In genomic region chr1:109879881-109880525, GRCh38 we compare ENCODE assay signal across 19 cellular contexts. TPM values are rescaled to one million over a fixed set of nuclear protein-coding genes. Genes with fewer than 3 reads are reported as not detected.
DNase-seq lines count a peak whose midpoint lies in the region; FAIRE-seq and TF ChIP-seq lines count a peak whose summit lies in the region.
"Had no signal": no experiment of that assay in that cellular context is flagged by ENCODE, and none has a peak within 500 bp of the region (broad histone marks: within the 10 kb centered on the region; RNA-seq: fewer than 3 reads in every experiment).

No MANE protein-coding gene starts in this region.

- WGBS in H1 (ENCODE audit: extremely low coverage in 1 of 2, insufficient coverage in 1 of 2, insufficient read length in 1 of 2, insufficient replicate concordance in 2 of 2, low coverage in 1 of 2, low lambda C conversion rate in 2 of 2, missing lambda C conversion rate in 1 of 2), 2 experiments = 88% methylated on average over 10 of the region's 10 CpGs; no CpG with 5 or more reads in 1 of the 2 experiments
- no CpG with 5 or more reads among the region's 10 CpGs for WGBS in trophoblast cell (ENCODE audit: extremely low coverage, insufficient coverage, insufficient read length)

- H4K20me1 ChIP-seq in H1 (replicated peaks in 1 of 2; ENCODE audit: control insufficient read depth in 1 of 2, insufficient read depth in 2 of 2, low read length in 2 of 2) = no peaks in the 10 kb centered on the region

- no peaks in the 10 kb centered on the region for H3K9me3 Mint-ChIP-seq in MCF 10A (ENCODE audit: unreplicated experiment)
- H3K9me3 Mint-ChIP-seq: H9 had no signal

- peaks cover 23% of the 10 kb centered on the region for H3K4me1 Mint-ChIP-seq in MCF 10A (ENCODE audit: insufficient read depth, unreplicated experiment)

- H4K8ac ChIP-seq in H1 (ENCODE audit: extremely low read depth, insufficient read depth, low read length) = no peak overlapping the region; the same call in 1 of the 2 replicates
- no peak overlapping the region for H4K8ac ChIP-seq in trophoblast cell (ENCODE audit: low read depth, low read length)

- 0 out of 2 replicates have a peak overlapping the region, but pooled peaks have one; percentile 35 for H2BK5ac ChIP-seq in H1 (ENCODE audit: low read depth, low read length)
- no peak overlapping the region for H2BK5ac ChIP-seq in trophoblast cell (ENCODE audit: low read depth, low read length, poor library complexity)

- H3K4me1 ChIP-seq in breast epithelium = peaks cover 0 to 13% of the 10 kb centered on the region in 2 donors
- H3K4me1 ChIP-seq in H1 (replicated peaks in 1 of 4; ENCODE audit: control insufficient read depth in 3 of 4, insufficient read depth in 4 of 4, low read length in 3 of 4) = peaks cover 6 to 23% (median 8%) of the 10 kb centered on the region in 4 experiments
- peaks cover 30 to 36% of the 10 kb centered on the region in 2 experiments for H3K4me1 ChIP-seq in trophoblast cell (ENCODE audit: control insufficient read depth in 1 of 2, insufficient read depth in 2 of 2, low read length in 2 of 2)
- peaks cover 8 to 10% of the 10 kb centered on the region in 2 donors for H3K4me1 ChIP-seq in uterus
- H3K4me1 ChIP-seq in SJCRH30 = 0 out of 2 replicates have a peak, but pooled peaks cover 2% of the 10 kb centered on the region

- H4K12ac ChIP-seq in trophoblast cell (ENCODE audit: low read depth, low read length) = no peak overlapping the region

- H2AK5ac ChIP-seq in H1 (ENCODE audit: low read depth, low read length) = no peak overlapping the region; the same call in 1 of the 2 replicates
- peak overlapping the region; percentile 32 for H2AK5ac ChIP-seq in trophoblast cell (ENCODE audit: low read length)

- H3K4me3 ChIP-seq in breast epithelium (no peak overlapping the region), H1 (ENCODE audit: extremely low read depth in 1 of 4, insufficient read depth in 2 of 4, low read depth in 3 of 4, low read length in 4 of 4) (no peak overlapping the region), trophoblast cell (ENCODE audit: low read depth, low read length) (no peak overlapping the region), uterus (no peak overlapping the region), SJCRH30 (no peak overlapping the region)
- H3K4me3 ChIP-seq: A549 had no signal

- no peak overlapping the region for H4K5ac ChIP-seq in H1 (ENCODE audit: insufficient read length, low read depth, low read length)

- no peaks in the 10 kb centered on the region for H3K27me3 Mint-ChIP-seq in MCF 10A (ENCODE audit: insufficient read depth, unreplicated experiment)

- POLR2A ChIA-PET in MCF 10A (lab: Yijun Ruan, JAX) = no interaction called here
- POLR2A ChIA-PET in H1 (lab: Charles Lee; ENCODE audit: partially characterized antibody) = no interaction called here

- H3K79me1 ChIP-seq in H1 (ENCODE audit: low read depth, low read length) = no peaks in the 10 kb centered on the region
- H3K79me1 ChIP-seq in trophoblast cell (ENCODE audit: low read length) = peaks cover 18% of the 10 kb centered on the region

- H3K23me2 ChIP-seq in H1 (ENCODE audit: low read depth, low read length) = no peaks in the 10 kb centered on the region

- TF ChIP-seq EP300 in H1 (IDR thresholded peaks at IDR 0.05; ENCODE audit: borderline replicate concordance in 1 of 2, low read depth in 2 of 2, low read length in 2 of 2) = no peak

- H3K4me2 ChIP-seq in H1 (ENCODE audit: insufficient read depth in 1 of 2, low read depth in 2 of 2, low read length in 2 of 2) (no peak overlapping the region), trophoblast cell (ENCODE audit: low read length) (no peak overlapping the region)
- H3K4me2 ChIP-seq: A549 had no signal

- H2AFZ ChIP-seq in H1 (ENCODE audit: low read length) (no peak overlapping the region), trophoblast cell (ENCODE audit: insufficient read depth, low read length, poor library complexity) (no peak overlapping the region)

- DNase-seq in MCF 10A (ENCODE audit: unreplicated experiment) (no peak), breast epithelium (ENCODE audit: low spot score in 2 of 2) (no peak), H1 (ENCODE audit: low read depth in 1 of 2, low spot score in 2 of 2) (no peak), trophoblast cell (no peak), uterus (no peak), superior temporal gyrus (ENCODE audit: extremely low spot score) (no peak), SKM-1 treated with dmso at 0.1 percent for 144 hours (lab: John Stamatoyannopoulos, UW; ENCODE audit: unreplicated experiment) (no peak), SJCRH30 (no peak)
- DNase-seq: COR-L47, DMS153, H9, Kasumi-1, NCI-H2029 treated with DMSO at 0.1 percent for 48 hours, NCI-H510A, NCI-H82 had no signal

- BruUV-seq in MCF 10A (replicated peaks; lab: Mats Ljungman, UMichigan) = no TSS peak

- H3K79me2 ChIP-seq in H1 (ENCODE audit: control insufficient read depth in 1 of 2, insufficient read depth in 2 of 2, low read length in 2 of 2) (no peaks in the 10 kb centered on the region), trophoblast cell (ENCODE audit: control insufficient read depth, insufficient read depth, low read length, poor library complexity) (peaks cover 3% of the 10 kb centered on the region)

- no peak for TF ChIP-seq POLR2A in breast epithelium (IDR thresholded peaks at IDR 0.05)
- TF ChIP-seq POLR2A in H1 (IDR thresholded peaks at IDR 0.05; ENCODE audit: control extremely low read depth in 1 of 2, low read depth in 2 of 2, low read length in 2 of 2) = no peak
- no peak for TF ChIP-seq POLR2A in uterus (IDR thresholded peaks at IDR 0.05)

- H2BK120ac ChIP-seq in H1 (replicated peaks; ENCODE audit: low read depth, low read length) (no peak overlapping the region), trophoblast cell (ENCODE audit: insufficient read depth, low read length, poor library complexity) (no peak overlapping the region)

- H3K23ac ChIP-seq in H1 (ENCODE audit: insufficient read length) (no peak overlapping the region), trophoblast cell (ENCODE audit: low read length) (no peak overlapping the region)

- intact Hi-C loops in MCF 10A (cut with micrococcal nuclease) (loop anchor here (10.0 kb wide), 1 partner anchor 105 kb away; the partner anchor contains the start of gene AHCYL1), breast epithelium (cut with DNase I; ENCODE audit: low total_unique reads) (loop anchor here (5.0 kb wide), 1 partner anchor 32 kb away; the partner anchor contains the start of gene CSF1), uterus (cut with DNase I; ENCODE audit: low total_unique reads) (no loop called here)

- H3K18ac ChIP-seq in H1 (ENCODE audit: extremely low read depth, low read length) (0 out of 2 replicates have a peak overlapping the region, but pooled peaks have one; percentile 55), trophoblast cell (ENCODE audit: low read length) (no peak overlapping the region)

- H3K4ac ChIP-seq in H1 (replicated peaks; ENCODE audit: insufficient read length, low read depth, low read length) (no peak overlapping the region), trophoblast cell (ENCODE audit: low read depth, low read length) (no peak overlapping the region)

- H3K27ac Mint-ChIP-seq in MCF 10A (ENCODE audit: low read depth, unreplicated experiment) = peak overlapping the region; percentile 6

- no peak overlapping the region for H3K4me3 Mint-ChIP-seq in MCF 10A (ENCODE audit: unreplicated experiment)
- H3K4me3 Mint-ChIP-seq: H9 had no signal

- CTCF ChIA-PET in MCF 10A (lab: Yijun Ruan, JAX) = interaction anchor here (0.6 to 1.4 kb wide), 4 partner anchors 103 to 240 kb away, joined by 3 to 4 read pairs (median 3); no protein-coding TSS in a partner anchor
- CTCF ChIA-PET in H1 (lab: Charles Lee; ENCODE audit: partially characterized antibody) = interaction anchor here (0.7 to 1.7 kb wide), 9 partner anchors 27 to 240 kb away, joined by 3 to 6 read pairs (median 3); partner anchors contain the start of gene AHCYL1

- H2BK12ac ChIP-seq in H1 (ENCODE audit: low read depth, low read length) = no peak overlapping the region
- H2BK12ac ChIP-seq in trophoblast cell (ENCODE audit: low read length) = peak overlapping the region; percentile 78

- H4K91ac ChIP-seq in H1 (replicated peaks; ENCODE audit: insufficient read length, low read length) (peak overlapping the region; percentile 20), trophoblast cell (ENCODE audit: low read depth, low read length) (peak overlapping the region; percentile 67)

- no peak overlapping the region for H2BK20ac ChIP-seq in H1 (ENCODE audit: low read length)

- H3K56ac ChIP-seq in H1 (replicated peaks; ENCODE audit: insufficient read length, low read depth, low read length) = no peak overlapping the region

- H3K14ac ChIP-seq in H1 (ENCODE audit: insufficient read length) (no peak overlapping the region), trophoblast cell (ENCODE audit: low read length) (peak overlapping the region; percentile 24)

- TF ChIP-seq RAD21 in H1 (IDR thresholded peaks at IDR 0.05 in 1 of 2, conservative IDR thresholded peaks at IDR 0.05 in 1 of 2; ENCODE audit: low read depth in 2 of 2, low read length in 2 of 2) = no peak

- FAIRE-seq in H1 (lab: Jason Lieb, UNC) = no peak
- FAIRE-seq: A549, HepG2, RCC 7860 had no signal

- no peak overlapping the region; a peak in 1 of 7 replicates for H3K9ac ChIP-seq in H1 (replicated peaks in 1 of 4; ENCODE audit: extremely low read depth in 1 of 4, low read depth in 3 of 4, low read length in 3 of 4)
- no peak overlapping the region for H3K9ac ChIP-seq in trophoblast cell (ENCODE audit: low read length)

- H3K27ac ChIP-seq in breast epithelium (no peak overlapping the region), H1 (ENCODE audit: low read depth, low read length) (no peak overlapping the region), trophoblast cell (ENCODE audit: low read depth, low read length) (no peak overlapping the region), uterus (peak overlapping the region; percentile 6 to 90), SJCRH30 (no peak overlapping the region)
- H3K27ac ChIP-seq: C4-2B had no signal

- H3K36me3 Mint-ChIP-seq in MCF 10A (ENCODE audit: insufficient read depth, unreplicated experiment) = no peaks in the 10 kb centered on the region

- H3K36me3 ChIP-seq in breast epithelium (no peaks in the 10 kb centered on the region), H1 (ENCODE audit: control insufficient read depth in 2 of 4, insufficient read depth in 4 of 4, low read length in 3 of 4) (no peaks in the 10 kb centered on the region), trophoblast cell (ENCODE audit: control insufficient read depth in 1 of 2, insufficient read depth in 2 of 2, low read length in 2 of 2) (no peaks in the 10 kb centered on the region), uterus (no peaks in the 10 kb centered on the region), SJCRH30 (no peaks in the 10 kb centered on the region)

- H2BK15ac ChIP-seq in H1 (ENCODE audit: low read length) = no peak overlapping the region; the same call in 1 of the 2 replicates

- TF ChIP-seq CTCF in MCF 10A (IDR thresholded peaks at IDR 0.05; ENCODE audit: unreplicated experiment) (no peak), breast epithelium (IDR thresholded peaks at IDR 0.05) (no peak), H1 (IDR thresholded peaks at IDR 0.05; ENCODE audit: control extremely low read depth in 1 of 3, insufficient read depth in 1 of 3, low read depth in 1 of 3, low read length in 3 of 3) (no peak), uterus (IDR thresholded peaks at IDR 0.05) (no peak)

- H3K9me3 ChIP-seq in breast epithelium = no peaks in the 10 kb centered on the region
- H3K9me3 ChIP-seq in H1 (ENCODE audit: insufficient read depth in 2 of 2, low read depth in 1 of 2, low read length in 1 of 2) = no peaks in the 10 kb centered on the region
- no peaks in the 10 kb centered on the region for H3K9me3 ChIP-seq in trophoblast cell (ENCODE audit: insufficient read depth, low read depth, low read length)
- H3K9me3 ChIP-seq in uterus = no peaks in the 10 kb centered on the region
- H3K9me3 ChIP-seq in SJCRH30 (replicated peaks) = no peaks in the 10 kb centered on the region
- H3K9me3 ChIP-seq: A549 had no signal

- H3K27me3 ChIP-seq in breast epithelium = no peaks in the 10 kb centered on the region
- H3K27me3 ChIP-seq in H1 (replicated peaks in 1 of 4; ENCODE audit: control insufficient read depth in 3 of 4, extremely low read depth in 1 of 4, insufficient read depth in 3 of 4, low read length in 3 of 4) = no peaks in the 10 kb centered on the region; a peak in 1 of 7 replicates
- no peaks in the 10 kb centered on the region for H3K27me3 ChIP-seq in trophoblast cell (ENCODE audit: insufficient read depth, low read length)
- no peaks in the 10 kb centered on the region for H3K27me3 ChIP-seq in uterus
- no peaks in the 10 kb centered on the region; the same call in 1 of the 2 replicates for H3K27me3 ChIP-seq in SJCRH30

RNA-seq across cellular contexts. Expression of gene CSF1, which starts 30.6 kb away (rescaled TPM):
- 6.3 and 11.7 TPM in 2 replicates for total RNA-seq in MCF 10A (2022)
- 10 to 100 TPM; 28.2 to 54.7 (median 54.4) TPM for total RNA-seq in breast epithelium
- 2.0 and 3.3 TPM in 2 replicates for total RNA-seq in H1 (2021; fragmentation: NEBNext Ultra II Directional; extraction: Animal tissue kit (Norgen Biotek cat#: 25700))
- polyA plus RNA-seq in H1 (2011; rRNA removed) = 4.2 and 5.4 TPM in 2 replicates
- 3.4 TPM for polyA plus RNA-seq in H1 (2011; cell fraction: cytosol; rRNA removed)
- polyA plus RNA-seq in H1 (2011; cell fraction: nucleus; rRNA removed) = 6.3 TPM
- polyA plus RNA-seq in H1 (2012, experiment 1 of 2) = 2.0 to 4.0 TPM (median 3.2 TPM) in 4 replicates
- 4.0 TPM for polyA plus RNA-seq in H1 (2012, experiment 2 of 2)
- polyA plus RNA-seq in H1 (2013, experiment 1 of 2) = 1.8 TPM
- polyA plus RNA-seq in H1 (2013, experiment 2 of 2) = 1.5 TPM
- 4.0 and 4.2 TPM in 2 replicates for polyA minus RNA-seq in H1 (2011; rRNA and poly(A)+ RNA removed)
- polyA minus RNA-seq in H1 (2011; cell fraction: cytosol; rRNA and poly(A)+ RNA removed) = 4.2 TPM
- polyA minus RNA-seq in H1 (2011; cell fraction: nucleus; rRNA and poly(A)+ RNA removed) = 2.6 TPM
- 10.4 and 10.7 TPM in 2 replicates for polyA plus RNA-seq in trophoblast cell (2013)
- total RNA-seq in uterus = 10 to 100 TPM; 19.8 to 48.2 (median 34.2) TPM
- 0.58 and 0.77 TPM in 2 replicates for total RNA-seq in SJCRH30 (2014; rRNA removed; shearing (Covaris generic))

Comparison
In these comparisons a context has a peak if more than half of its experiments do, and no peak if none do; other contexts are left out.
1. H3K27ac ChIP-seq: peak in uterus (2 of 2); none in breast epithelium (0 of 2), H1 (single experiment), trophoblast cell (single experiment) and SJCRH30 (single experiment).